8 cellular contexts compared by ENCODE assay signal in genomic region chr12:76559277-76560082, GRCh38. TPM values are rescaled to one million over a fixed set of nuclear protein-coding genes. Genes with fewer than 3 reads are reported as not detected.
DNase-seq lines count a peak whose midpoint lies in the region; ATAC-seq, FAIRE-seq and TF ChIP-seq lines count a peak whose summit lies in the region.

TSS of gene OSBPL8 (minus strand) at chr12:76559771. CDS start at chr12:76487551, 72,220 bp downstream.

- no peaks in the 10 kb centered on the region for H3K9me3 ChIP-seq in heart left ventricle
- H3K9me3 ChIP-seq in upper lobe of left lung, result no peaks in the 10 kb centered on the region

- peak in 2 of 4 donors; percentile 23 to 46 for TF ChIP-seq EP300 in upper lobe of left lung (IDR thresholded peaks at IDR 0.05)

- TF ChIP-seq CTCF in heart left ventricle (IDR thresholded peaks at IDR 0.05) (peak in 9 of 12 donors; percentile 11 to 62 (median 44)), upper lobe of left lung (IDR thresholded peaks at IDR 0.05) (peak in 4 of 6 experiments; percentile 29 to 57 (median 36))

- H3K27ac ChIP-seq in adipose tissue (ENCODE audit: low read depth, low read length) (peak within 1 kb of the TSS; percentile 68), heart left ventricle (peak within 1 kb of the TSS; percentile 80 to 95 (median 92)), upper lobe of left lung (peak within 1 kb of the TSS; percentile 95 to 99 (median 97))

- WGBS in adipose tissue, 3 donors, result 0% methylated on average over 81 to 85 of the region's 85 CpGs
- 0 to 1% (median 0%) methylated on average over 29 to 85 of the region's 85 CpGs for WGBS in heart left ventricle, 4 donors
- WGBS in upper lobe of left lung, 2 donors, result 0% methylated on average over 73 of the region's 85 CpGs; no CpG with 5 or more reads in 1 of the 2 donors

- FAIRE-seq in GM12891 (lab: Jason Lieb, UNC), result peak; percentile 94

- H3K4me1 ChIP-seq in heart left ventricle, result peaks cover 0 to 48% (median 25%) of the 10 kb centered on the region in 12 donors
- H3K4me1 ChIP-seq in upper lobe of left lung, result peaks cover 14 to 28% (median 17%) of the 10 kb centered on the region in 4 donors

- peak; percentile 86 for ATAC-seq in HG02840 (IDR thresholded peaks at IDR 0.05; ENCODE audit: low FRiP score, unreplicated experiment)
- peak; percentile 95 to 98 (median 96) for ATAC-seq in heart left ventricle
- ATAC-seq in upper lobe of left lung (ENCODE audit: low FRiP score in 2 of 2), result peak; percentile 98

- intact Hi-C loops in heart left ventricle (cut with DNase I) (loop anchor here in 8 of 10 donors (5.0 to 10.0 kb wide), 10 partner anchors 87 to 505 kb away; partner anchors contain the start of genes BBS10 (in 3 of the 8) and NAP1L1 (in 3 of the 8)), posterior cingulate gyrus (cut with DNase I) (loop anchor here (10.0 kb wide), 1 partner anchor 205 kb away; the partner anchor contains the start of gene ZDHHC17)

- peak; percentile 75 for DNase-seq in GM12891 (ENCODE audit: insufficient read length, low spot score)
- peak; percentile 86 for DNase-seq in NCI-H1436 (lab: John Stamatoyannopoulos, UW)
- DNase-seq in T follicular helper cell (ENCODE audit: low read depth), result peak; percentile 92
- peak; percentile 96 to 98 (median 97) for DNase-seq in heart left ventricle
- DNase-seq in posterior cingulate gyrus, result peak; percentile 94 to 99 (median 97)
- DNase-seq in upper lobe of left lung, result peak; percentile 95 to 99

- TF ChIP-seq POLR2A in GM12891 (IDR thresholded peaks at IDR 0.05; ENCODE audit: low read depth, low read length) (peak; percentile 93), heart left ventricle (IDR thresholded peaks at IDR 0.05) (peak in 1 of 2 donors; percentile 90), upper lobe of left lung (IDR thresholded peaks at IDR 0.05) (peak in 3 of 4 donors; percentile 80 to 94 (median 86))

- H3K27me3 ChIP-seq in heart left ventricle (no peaks in the 10 kb centered on the region), upper lobe of left lung (no peaks in the 10 kb centered on the region)

- H3K4me3 ChIP-seq in heart left ventricle, result peak within 1 kb of the TSS; percentile 63 to 95 (median 88)
- peak within 1 kb of the TSS; percentile 83 to 97 (median 91) for H3K4me3 ChIP-seq in upper lobe of left lung

- H3K36me3 ChIP-seq in heart left ventricle (no peaks in the 10 kb centered on the region), upper lobe of left lung (no peaks in the 10 kb centered on the region)

TF ChIP-seq in GM12891, 5 proteins besides CTCF, POLR2A, EP300 and RAD21:
- TF ChIP-seq TAF1 (IDR thresholded peaks at IDR 0.05; ENCODE audit: low read depth, low read length) (peak; percentile 88), POLR2AphosphoS5 (IDR thresholded peaks at IDR 0.05; ENCODE audit: low read depth, low read length) (peak; percentile 97), POU2F2 (IDR thresholded peaks at IDR 0.05; ENCODE audit: low read depth, low read length) (peak; percentile 89), PAX5 (IDR thresholded peaks at IDR 0.05; ENCODE audit: insufficient read depth, low read length, severe bottlenecking) (no peak), SPI1 (IDR thresholded peaks at IDR 0.05; ENCODE audit: low read depth, low read length) (0 out of 2 replicates have a peak, but pooled peaks have one; percentile 13)

RNA-seq across cellular contexts. Expression of gene OSBPL8, which starts in this region (rescaled TPM):
- polyA plus RNA-seq in GM12891 (2012; ENCODE audit: low read depth, missing spikeins), result 10.0 TPM
- polyA plus RNA-seq in adipose tissue, result 10 to 100 TPM in 2 of 3 donors, 1 to 10 TPM in 1; 5.9 to 18.7 (median 17.7) TPM
- total RNA-seq in heart left ventricle, result 10 to 100 TPM; 27.9 to 58.7 (median 46.4) TPM
- polyA plus RNA-seq in heart left ventricle, result 10 to 100 TPM in 1 of 2 donors, 1 to 10 TPM in 1; 4.5 to 20.7 TPM
- total RNA-seq in upper lobe of left lung, result 100 to 1,000 TPM in 2 of 6 donors, 10 to 100 TPM in 4; 35.6 to 103 (median 73.3) TPM

Comparison
In these comparisons a context has a peak if more than half of its experiments do, and no peak if none do; other contexts are left out.
1. Peak in every context shown above with its lines: DNase-seq, ATAC-seq, H3K4me3 ChIP-seq and H3K27ac ChIP-seq.